Comparison of ENCODE assay signal across 13 cellular contexts in genomic region chr11:114308689-114309089, GRCh38. TPM values are rescaled to one million over a fixed set of nuclear protein-coding genes. Genes with fewer than 3 reads are reported as not detected.
A peak's percentile ranks its signal among the peaks of the same experiment; 100 is the strongest.
DNase-seq lines count a peak whose midpoint lies in the region; ATAC-seq and TF ChIP-seq lines count a peak whose summit lies in the region.
"Had no signal": no experiment of that assay in that cellular context is flagged by ENCODE, and none has a peak within 500 bp of the region (broad histone marks: within the 10 kb centered on the region; RNA-seq: fewer than 3 reads in every experiment).

No MANE protein-coding gene starts in this region.

- intact Hi-C loops in aorta (cut with DNase I), result loop anchor here in 1 of 2 donors (2.0 kb wide), 1 partner anchor 14 kb away; no protein-coding TSS in a partner anchor

- H3K4me1 ChIP-seq in mesenchymal stem cell (ENCODE audit: control insufficient read depth, insufficient read depth, low read depth, low read length) (peaks cover 16% of the 10 kb centered on the region), aorta (ENCODE audit: control insufficient read depth in 1 of 2, insufficient read depth in 2 of 2, low read length in 2 of 2) (peaks cover 6 to 12% of the 10 kb centered on the region in 2 donors)

- no peak overlapping the region for H3K14ac ChIP-seq in mesenchymal stem cell (ENCODE audit: low read length in 2 of 2)

- 96% methylated on average over 6 of the region's 6 CpGs for WGBS in mesenchymal stem cell
- 1 to 3% methylated on average over 6 of the region's 6 CpGs for WGBS in aorta, 2 donors

- peak; percentile 82 for ATAC-seq in aorta (ENCODE audit: low FRiP score)
- ATAC-seq in GM18505 (IDR thresholded peaks at IDR 0.05; ENCODE audit: unreplicated experiment), result no peak
- no peak for ATAC-seq in HG02623 (IDR thresholded peaks at IDR 0.05; ENCODE audit: unreplicated experiment)
- ATAC-seq: GM12878 had no signal

- no peaks in the 10 kb centered on the region for H3K79me1 ChIP-seq in mesenchymal stem cell (replicated peaks; ENCODE audit: low read length, poor library complexity, severe bottlenecking)

- peak overlapping the region in 1 of 2 experiments; percentile 5 for H3K4ac ChIP-seq in mesenchymal stem cell (ENCODE audit: low read depth in 1 of 2, low read length in 2 of 2)

- no peak overlapping the region for H2AFZ ChIP-seq in mesenchymal stem cell (ENCODE audit: low read depth, low read length)

- H3K36me3 ChIP-seq in mesenchymal stem cell (ENCODE audit: control insufficient read depth in 1 of 2, insufficient read depth in 2 of 2, low read depth in 1 of 2, low read length in 2 of 2) (peaks cover 47 to 73% of the 10 kb centered on the region in 2 experiments), aorta (ENCODE audit: control insufficient read depth in 1 of 2, insufficient read depth in 2 of 2, low read length in 1 of 2) (peaks cover 6 to 8% of the 10 kb centered on the region in 2 donors)

- peak overlapping the region; percentile 19 for H4K91ac ChIP-seq in mesenchymal stem cell (ENCODE audit: low read length)

- H3K23ac ChIP-seq in mesenchymal stem cell (ENCODE audit: low read length in 2 of 2), result no peak overlapping the region

- peak overlapping the region in 1 of 2 experiments; percentile 34 for H3K18ac ChIP-seq in mesenchymal stem cell (ENCODE audit: low read depth in 1 of 2, low read length in 2 of 2)

- no peak overlapping the region for H2BK15ac ChIP-seq in mesenchymal stem cell (ENCODE audit: low read depth, poor library complexity, severe bottlenecking)

- no peaks in the 10 kb centered on the region for H3K27me3 ChIP-seq in mesenchymal stem cell (ENCODE audit: control insufficient read depth in 1 of 2, insufficient read depth in 1 of 2, low read length in 2 of 2)
- no peaks in the 10 kb centered on the region for H3K27me3 ChIP-seq in aorta (ENCODE audit: control insufficient read depth in 1 of 2, insufficient read depth in 2 of 2, low read length in 1 of 2)

- no peak overlapping the region for H4K8ac ChIP-seq in mesenchymal stem cell (ENCODE audit: low read length)

- H3K4me2 ChIP-seq in mesenchymal stem cell (ENCODE audit: low read length, poor library complexity, severe bottlenecking), result no peak overlapping the region

- H2AK5ac ChIP-seq in mesenchymal stem cell (ENCODE audit: low read length, severe bottlenecking), result no peak overlapping the region

- H3K27ac ChIP-seq in mesenchymal stem cell (ENCODE audit: low read length, poor library complexity, severe bottlenecking) (peak overlapping the region; percentile 92), aorta (ENCODE audit: low read depth in 1 of 2, low read length in 2 of 2) (peak overlapping the region; percentile 99 to 100)

- H3K4me3 ChIP-seq in mesenchymal stem cell (ENCODE audit: insufficient read depth in 1 of 2, low read depth in 1 of 2, low read length in 2 of 2), result peak overlapping the region in 1 of 2 experiments; percentile 74
- no peak overlapping the region for H3K4me3 ChIP-seq in aorta (ENCODE audit: low read length in 2 of 2)
- H3K4me3 ChIP-seq: GM12878 had no signal

- peak overlapping the region; percentile 94 for H3K9ac ChIP-seq in mesenchymal stem cell (ENCODE audit: low read length)

- no peak overlapping the region for H2BK5ac ChIP-seq in mesenchymal stem cell (ENCODE audit: low read depth, low read length, poor library complexity, severe bottlenecking)

- no peak for TF ChIP-seq POLR2A in GM18505 (IDR thresholded peaks at IDR 0.05; ENCODE audit: borderline replicate concordance, extremely low read depth, insufficient read depth, insufficient read length)

- H3K9me3 ChIP-seq in mesenchymal stem cell (ENCODE audit: control insufficient read depth, low read length), result no peaks in the 10 kb centered on the region
- H3K9me3 ChIP-seq in aorta (ENCODE audit: control insufficient read depth, low read length), result no peaks in the 10 kb centered on the region

- H2BK12ac ChIP-seq in mesenchymal stem cell (ENCODE audit: low read length in 2 of 2), result no peak overlapping the region

- DNase-seq in NCI-H345 (lab: John Stamatoyannopoulos, UW) (peak; percentile 29), NCI-H345 treated with DMSO at 0.1 percent for 48 hours (lab: John Stamatoyannopoulos, UW; ENCODE audit: unreplicated experiment) (no peak), dermis blood vessel endothelial cell (peak; percentile 57), mesenchymal stem cell (peak; percentile 83), aorta (peak in 1 of 2 donors; percentile 60), amygdala (lab: John Stamatoyannopoulos, UW) (no peak)
- DNase-seq: activated CD4-positive, alpha-beta T cell treated with anti-CD3 and anti-CD28 coated beads, Interleukin-2, amount 50 U/mL, for 4 hours; amniotic stem cell; H7 had no signal

- no peak overlapping the region for H2BK120ac ChIP-seq in mesenchymal stem cell (ENCODE audit: low read depth, low read length)

RNA-seq across cellular contexts. Expression of gene NNMT, which starts 12.5 kb away (rescaled TPM):
- total RNA-seq in dermis blood vessel endothelial cell (182 and 330 TPM in 2 replicates), aorta (100 to 1,000 TPM; 597 to 862 TPM)
- polyA plus RNA-seq in mesenchymal stem cell (2013, experiment 1 of 2), result 700 TPM
- 645 TPM for polyA plus RNA-seq in mesenchymal stem cell (2013, experiment 2 of 2)
- 1,000 to 10,000 TPM in 1 of 2 donors, 100 to 1,000 TPM in 1; 405 to 1,814 TPM for polyA plus RNA-seq in aorta
- total RNA-seq: GM12878, H7 had no signal
- polyA plus RNA-seq: IgD-negative memory B cell had no signal

Comparison
In these comparisons a context has a peak if more than half of its experiments do, and no peak if none do; other contexts are left out.
1. DNase-seq: peak in NCI-H345 (single experiment), dermis blood vessel endothelial cell (single experiment) and mesenchymal stem cell (single experiment); none in NCI-H345 treated with DMSO at 0.1 percent for 48 hours (single experiment) and amygdala (0 of 56).